16 cellular contexts compared by ENCODE assay signal in the genomic region with DNA sequence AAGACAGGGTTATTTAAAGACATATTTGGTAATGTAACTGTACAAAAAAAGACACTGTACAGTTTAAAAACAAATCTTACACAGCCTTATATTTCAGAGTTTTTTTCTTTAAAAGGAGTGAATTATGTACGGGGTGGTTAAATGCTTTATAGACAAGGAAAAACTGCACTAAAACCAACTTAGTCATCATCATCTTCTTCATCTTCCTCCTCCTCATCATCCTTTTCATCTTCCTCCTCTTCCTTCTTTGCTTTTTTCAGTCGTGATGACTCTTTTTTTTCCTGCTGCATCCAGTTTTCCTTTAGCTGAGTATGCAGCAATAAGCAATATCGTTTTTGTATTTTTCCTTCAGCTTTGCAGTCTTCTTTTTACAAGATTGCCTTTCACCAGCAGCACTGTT.
"Had no signal": no experiment of that assay in that cellular context is flagged by ENCODE, and none has a peak within 500 bp of the region (broad histone marks: within the 10 kb centered on the region; RNA-seq: fewer than 3 reads in every experiment).

No MANE protein-coding gene starts in this region.

- DNase-seq: activated CD4-positive, alpha-beta memory T cell treated with anti-CD3 and anti-CD28 coated beads for 36 hours; activated CD4-positive, alpha-beta T cell treated with anti-CD3 and anti-CD28 coated beads for 36 hours; activated T-cell treated with anti-CD3 and anti-CD28 coated beads for 4 hours; amygdala; effector memory CD4-positive, alpha-beta T cell; foreskin keratinocyte; glutamatergic neuron; hippocampal formation; left cardiac atrium; nephron progenitor cell; occipital lobe; stimulated activated CD4-positive, alpha-beta T cell treated with anti-CD3 and anti-CD28 coated beads, Interleukin-2, amount 100 ng/mL, for 24 hours; stimulated activated naive CD4-positive, alpha-beta T cell treated with Interleukin-2 at 50 U/mL for 16 hours; thyroid gland had no signal

- H3K4me1 ChIP-seq: esophagus muscularis mucosa, foreskin keratinocyte, thyroid gland had no signal

- H3K36me3 ChIP-seq: cardiac muscle cell, esophagus muscularis mucosa, thyroid gland had no signal

- H3K27me3 ChIP-seq: cardiac muscle cell, esophagus muscularis mucosa, foreskin keratinocyte, thyroid gland had no signal

- H3K27ac ChIP-seq: cardiac muscle cell, esophagus muscularis mucosa, foreskin keratinocyte, thyroid gland had no signal

- H3K4me3 ChIP-seq: cardiac muscle cell, esophagus muscularis mucosa, thyroid gland had no signal

- H3K9me3 ChIP-seq: esophagus muscularis mucosa, thyroid gland had no signal

- ATAC-seq: activated CD4-positive, alpha-beta T cell treated with anti-CD3 and anti-CD28 coated beads for 36 hours; foreskin keratinocyte; left cardiac atrium had no signal
